Comparison of ENCODE assay signal across 14 cellular contexts in genomic region chr13:23750383-23751121, GRCh38.
DNase-seq lines count a peak whose midpoint lies in the region; ATAC-seq lines count a peak whose summit lies in the region.
"Had no signal": no experiment of that assay in that cellular context is flagged by ENCODE, and none has a peak within 500 bp of the region (broad histone marks: within the 10 kb centered on the region; RNA-seq: fewer than 3 reads in every experiment).

No MANE protein-coding gene starts in this region.

- H3K9me3 Mint-ChIP-seq in T-cell, result no peaks in the 10 kb centered on the region
- no peaks in the 10 kb centered on the region for H3K9me3 Mint-ChIP-seq in stimulated activated naive CD8-positive, alpha-beta T cell treated with anti-CD3 and anti-CD28 coated beads, Interleukin-15, amount 100 ng/mL, for 72 hours

- H3K4me3 Mint-ChIP-seq in T-cell, result no peak overlapping the region
- no peak overlapping the region for H3K4me3 Mint-ChIP-seq in stimulated activated naive CD8-positive, alpha-beta T cell treated with anti-CD3 and anti-CD28 coated beads, Interleukin-15, amount 100 ng/mL, for 72 hours

- peaks cover 30% of the 10 kb centered on the region for H3K36me3 Mint-ChIP-seq in T-cell

- peaks cover 30 to 49% (median 32%) of the 10 kb centered on the region in 3 donors for H3K4me1 Mint-ChIP-seq in T-cell
- H3K4me1 Mint-ChIP-seq in stimulated activated naive CD8-positive, alpha-beta T cell treated with anti-CD3 and anti-CD28 coated beads, Interleukin-15, amount 100 ng/mL, for 72 hours, result peaks cover 14% of the 10 kb centered on the region

- H3K27me3 Mint-ChIP-seq in T-cell, result no peaks in the 10 kb centered on the region
- no peaks in the 10 kb centered on the region for H3K27me3 Mint-ChIP-seq in stimulated activated naive CD8-positive, alpha-beta T cell treated with anti-CD3 and anti-CD28 coated beads, Interleukin-15, amount 100 ng/mL, for 72 hours

- WGBS in right cardiac atrium, result 92% methylated on average over 8 of the region's 8 CpGs

- H3K4me3 ChIP-seq in right cardiac atrium (ENCODE audit: low read length), result no peak overlapping the region
- H3K4me3 ChIP-seq: SJCRH30, thoracic aorta had no signal

- no peaks in the 10 kb centered on the region for H3K9me3 ChIP-seq in right cardiac atrium (ENCODE audit: control insufficient read depth, low read length)
- H3K9me3 ChIP-seq: SJCRH30, thoracic aorta had no signal

- DNase-seq in right cardiac atrium (no peak), cardiac septum (ENCODE audit: low spot score) (no peak), T-cell (no peak), epithelial cell of prostate (ENCODE audit: low read depth, low spot score) (no peak), SHP77 (lab: John Stamatoyannopoulos, UW) (no peak)
- DNase-seq in stimulated activated naive CD8-positive, alpha-beta T cell treated with anti-CD3 and anti-CD28 coated beads, Interleukin-15, amount 100 ng/mL, for 72 hours, result no peak
- DNase-seq: aorta; DMS153; effector CD4-positive, alpha-beta T cell; nucleus accumbens; SJCRH30 had no signal

- POLR2A ChIA-PET in T-cell (lab: Charles Lee), result no interaction called here

- ATAC-seq in right cardiac atrium (no peak), T-cell (replicated peaks in 1 of 4) (no peak), HG02970 (IDR thresholded peaks at IDR 0.05; ENCODE audit: low FRiP score, unreplicated experiment) (no peak), GM21786 (IDR thresholded peaks at IDR 0.05; ENCODE audit: unreplicated experiment) (no peak)
- ATAC-seq in stimulated activated naive CD8-positive, alpha-beta T cell treated with anti-CD3 and anti-CD28 coated beads, Interleukin-15, amount 100 ng/mL, for 72 hours, result peak; percentile 45

- H3K27ac ChIP-seq in right cardiac atrium (ENCODE audit: low read length) (peak overlapping the region; percentile 23), epithelial cell of prostate (peak overlapping the region; percentile 89)
- H3K27ac ChIP-seq: SJCRH30, thoracic aorta had no signal

- CTCF ChIA-PET in T-cell (lab: Charles Lee), result interaction anchor here in 1 of 2 donors (0.6 kb wide), 1 partner anchor 357 kb away, joined by 4 read pairs; no protein-coding TSS in a partner anchor

- no peaks in the 10 kb centered on the region for H3K27me3 ChIP-seq in right cardiac atrium (ENCODE audit: control insufficient read depth, insufficient read depth)
- H3K27me3 ChIP-seq: SJCRH30 had no signal

- peak overlapping the region; percentile 45 to 49 for H3K27ac Mint-ChIP-seq in T-cell
- H3K27ac Mint-ChIP-seq in stimulated activated naive CD8-positive, alpha-beta T cell treated with anti-CD3 and anti-CD28 coated beads, Interleukin-15, amount 100 ng/mL, for 72 hours, result peak overlapping the region in 1 of 2 donors; percentile 80

- intact Hi-C loops in right cardiac atrium (cut with DNase I) (no loop called here), cardiac septum (cut with DNase I) (no loop called here)

- no peaks in the 10 kb centered on the region for H3K4me1 ChIP-seq in right cardiac atrium (ENCODE audit: control insufficient read depth, insufficient read depth, low read length)
- H3K4me1 ChIP-seq: SJCRH30 had no signal
